Comparison of ENCODE assay signal across 5 cellular contexts in genomic region chr6:159748127-159748526, GRCh38. TPM values are rescaled to one million over a fixed set of nuclear protein-coding genes. Genes with fewer than 3 reads are reported as not detected.
"Had no signal": no experiment of that assay in that cellular context is flagged by ENCODE, and none has a peak within 500 bp of the region (broad histone marks: within the 10 kb centered on the region; RNA-seq: fewer than 3 reads in every experiment).

No MANE protein-coding gene starts in this region.

RNA-seq across cellular contexts. Expression of gene PNLDC1, which starts 51.9 kb away (rescaled TPM):
- total RNA-seq: cerebellum, LHCN-M2, NCI-H460, RPMI7951, SJCRH30 had no signal
